Comparison of ENCODE assay signal across 26 cellular contexts in the genomic region with DNA sequence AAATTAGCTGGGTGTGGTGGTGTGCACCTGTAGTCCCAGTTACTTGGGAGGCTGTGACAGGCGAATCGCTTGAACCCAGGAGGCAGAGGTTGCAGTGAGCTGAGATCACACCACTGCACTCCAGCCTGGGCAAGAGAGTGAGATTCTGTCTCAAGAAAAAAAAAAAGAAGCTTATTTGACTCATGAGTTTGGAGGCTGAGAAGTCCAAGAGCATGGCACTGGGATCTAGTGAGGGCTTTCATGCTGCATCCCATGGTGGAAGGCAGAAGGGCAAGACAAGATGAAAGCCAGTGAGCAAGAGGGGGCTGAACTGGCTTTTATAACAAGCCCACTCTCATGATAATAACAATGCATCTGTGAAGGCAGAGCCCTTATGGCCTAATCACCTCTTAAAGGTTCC.
"Had no signal": no experiment of that assay in that cellular context is flagged by ENCODE, and none has a peak within 500 bp of the region (broad histone marks: within the 10 kb centered on the region; RNA-seq: fewer than 3 reads in every experiment).

No MANE protein-coding gene starts in this region.

- H3K27ac Mint-ChIP-seq: activated CD8-positive, alpha-beta memory T cell treated with anti-CD3 and anti-CD28 coated beads, Interleukin-2, amount 10 ng/mL, durations not matched to agents 7 days and 5 days; activated CD8-positive, alpha-beta T cell treated with anti-CD3 and anti-CD28 coated beads, Interleukin-2, amount 10 ng/mL, durations not matched to agents 7 days and 5 days; activated naive CD4-positive, alpha-beta T cell treated with anti-CD3 and anti-CD28 coated beads, Interleukin-2, amount 10 ng/mL, durations not matched to agents 7 days and 5 days; dendritic cell treated with granulocyte-macrophage colony-stimulating factor and Interleukin-4, amounts not matched to agents 40 ng/mL and 50 ng/mL, for 4 days; endodermal cell; T-helper 17 cell; T-helper 2 cell treated with Interferon-gamma antibody and Interleukin-4, amounts not matched to agents 5 μg/mL and 100 μg/mL, for 36 hours had no signal

- H3K9me3 Mint-ChIP-seq: activated naive CD4-positive, alpha-beta T cell treated with anti-CD3 and anti-CD28 coated beads, Interleukin-2, amount 10 ng/mL, durations not matched to agents 7 days and 5 days; activated T-helper 2 cell treated with anti-CD3 and anti-CD28 coated beads, Interferon-gamma antibody, Interleukin-2, Interleukin-4, amounts not matched to agents 10 μg/mL and 5 μg/mL and 100 μg/mL, durations not matched to agents 14 hours and 24 hours and 36 hours; central memory CD8-positive, alpha-beta T cell; dendritic cell treated with granulocyte-macrophage colony-stimulating factor and Interleukin-4, amounts not matched to agents 40 ng/mL and 50 ng/mL, for 4 days; endodermal cell; T-helper 2 cell treated with Interferon-gamma antibody and Interleukin-4, amounts not matched to agents 5 μg/mL and 100 μg/mL, for 36 hours had no signal

- H3K4me3 ChIP-seq: coronary artery, dorsolateral prefrontal cortex had no signal

- H3K36me3 ChIP-seq: WERI-Rb-1 had no signal

- H3K4me3 Mint-ChIP-seq: activated CD4-positive, alpha-beta memory T cell treated with anti-CD3 and anti-CD28 coated beads for 36 hours; activated CD8-positive, alpha-beta memory T cell treated with anti-CD3 and anti-CD28 coated beads, Interleukin-2, amount 10 ng/mL, durations not matched to agents 7 days and 5 days; activated CD8-positive, alpha-beta T cell treated with anti-CD3 and anti-CD28 coated beads, Interleukin-2, amount 10 ng/mL, durations not matched to agents 7 days and 5 days; activated naive CD4-positive, alpha-beta T cell treated with anti-CD3 and anti-CD28 coated beads, Interleukin-2, amount 10 ng/mL, durations not matched to agents 7 days and 5 days; activated naive CD8-positive, alpha-beta T cell; central memory CD8-positive, alpha-beta T cell; dendritic cell treated with granulocyte-macrophage colony-stimulating factor and Interleukin-4, amounts not matched to agents 40 ng/mL and 50 ng/mL, for 4 days; endodermal cell; T-helper 17 cell; T-helper 2 cell treated with Interferon-gamma antibody and Interleukin-4, amounts not matched to agents 5 μg/mL and 100 μg/mL, for 36 hours had no signal

- DNase-seq: activated B cell treated with CpG ODN at 0.5 μM for 24 hours; activated CD4-positive, alpha-beta T cell treated with anti-CD3 and anti-CD28 coated beads for 48 hours; activated CD8-positive, alpha-beta memory T cell treated with anti-CD3 and anti-CD28 coated beads, Interleukin-2, amount 10 ng/mL, durations not matched to agents 7 days and 5 days; activated CD8-positive, alpha-beta memory T cell treated with anti-CD3 and anti-CD28 coated beads, Interleukin-2, amount 50 U/mL, for 4 hours; activated CD8-positive, alpha-beta T cell treated with anti-CD3 and anti-CD28 coated beads, Interleukin-2, amount 10 ng/mL, durations not matched to agents 7 days and 5 days; activated effector memory CD4-positive, alpha-beta T cell treated with anti-CD3 and anti-CD28 coated beads, Interleukin-2, amount 50 U/mL, for 16 hours; activated naive CD4-positive, alpha-beta T cell treated with anti-CD3 and anti-CD28 coated beads, Interleukin-2, amount 10 ng/mL, durations not matched to agents 7 days and 5 days; activated T-cell treated with anti-CD3 and anti-CD28 coated beads, Interleukin-2, amount 50 U/mL, for 1 hour; amniotic stem cell; anterior cingulate cortex; brain microvascular endothelial cell; dorsolateral prefrontal cortex; effector memory CD4-positive, alpha-beta T cell; endodermal cell; foreskin fibroblast; head of caudate nucleus; T-helper 17 cell; T1000; WERI-Rb-1 had no signal

- H3K27ac ChIP-seq: brain microvascular endothelial cell, coronary artery, dorsolateral prefrontal cortex, WERI-Rb-1 had no signal

- ATAC-seq: activated CD8-positive, alpha-beta T cell treated with anti-CD3 and anti-CD28 coated beads, Interleukin-2, amount 10 ng/mL, durations not matched to agents 7 days and 5 days; T-helper 17 cell had no signal

- H3K27me3 Mint-ChIP-seq: activated B cell treated with CpG ODN at 0.5 μM for 24 hours; activated CD4-positive, alpha-beta memory T cell treated with anti-CD3 and anti-CD28 coated beads for 36 hours; activated CD8-positive, alpha-beta memory T cell treated with anti-CD3 and anti-CD28 coated beads, Interleukin-2, amount 10 ng/mL, durations not matched to agents 7 days and 5 days; activated naive CD4-positive, alpha-beta T cell treated with anti-CD3 and anti-CD28 coated beads, Interleukin-2, amount 10 ng/mL, durations not matched to agents 7 days and 5 days; activated naive CD8-positive, alpha-beta T cell; central memory CD8-positive, alpha-beta T cell; dendritic cell treated with granulocyte-macrophage colony-stimulating factor and Interleukin-4, amounts not matched to agents 40 ng/mL and 50 ng/mL, for 4 days; T-helper 17 cell had no signal

- H3K27me3 ChIP-seq: brain microvascular endothelial cell, dorsolateral prefrontal cortex had no signal
